In the genomic region with DNA sequence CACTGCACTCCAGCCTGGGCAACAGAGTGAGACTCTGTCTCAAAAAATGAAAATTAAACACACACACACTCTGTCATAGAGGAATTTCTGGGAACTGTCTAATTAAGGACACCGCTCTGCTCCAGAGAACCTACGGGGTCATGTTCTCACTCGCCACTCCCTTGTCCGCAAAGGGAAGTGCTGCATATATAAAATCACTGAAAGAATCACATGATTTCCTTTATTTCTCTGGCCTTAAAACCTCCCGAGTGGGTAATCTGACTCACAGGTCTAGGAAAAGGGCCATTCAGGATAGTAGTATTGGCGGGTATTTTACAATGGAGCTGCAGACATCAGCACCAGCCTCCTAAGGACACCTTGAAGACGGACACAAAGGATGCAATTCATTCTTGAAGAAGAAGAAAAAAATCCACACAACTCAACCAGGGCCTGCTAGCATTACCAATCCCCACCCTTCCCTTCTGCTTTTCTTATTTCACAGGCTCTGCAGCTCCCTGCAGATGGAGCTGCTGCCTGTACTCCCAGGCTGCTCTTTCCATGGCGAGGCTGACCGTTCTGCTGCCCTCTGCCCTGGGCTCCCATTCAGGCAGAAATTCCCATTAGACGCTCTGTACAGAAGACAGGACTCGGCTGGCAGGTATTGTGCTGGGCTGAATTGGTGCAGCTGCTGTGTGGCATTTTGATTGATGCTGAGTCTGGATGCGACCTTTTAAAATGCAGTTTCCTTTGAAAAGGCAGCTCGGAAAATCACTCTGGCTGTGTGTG, we compare ENCODE assay signal across 13 cellular contexts. TPM values are rescaled to one million over a fixed set of nuclear protein-coding genes. Genes with fewer than 3 reads are reported as not detected.
DNase-seq lines count a peak whose midpoint lies in the region; ATAC-seq and TF ChIP-seq lines count a peak whose summit lies in the region.
"Had no signal": no experiment of that assay in that cellular context is flagged by ENCODE, and none has a peak within 500 bp of the region (broad histone marks: within the 10 kb centered on the region; RNA-seq: fewer than 3 reads in every experiment).

No MANE protein-coding gene starts in this region.

- H3F3A ChIP-seq in SK-N-SH (replicated peaks; ENCODE audit: insufficient read depth): no peaks in the 10 kb centered on the region

- no peaks in the 10 kb centered on the region; the same call in 1 of the 2 replicates for H3K27me3 ChIP-seq in SK-N-SH (ENCODE audit: insufficient read depth)
- H3K27me3 ChIP-seq in neuronal stem cell (ENCODE audit: control insufficient read depth in 3 of 3, insufficient read depth in 3 of 3, low read depth in 1 of 3, low read length in 3 of 3): peaks cover 0 to 13% (median 0%) of the 10 kb centered on the region in 3 experiments

- DNase-seq in G401 (ENCODE audit: low spot score): peak; percentile 54
- no peak for DNase-seq in SK-N-SH
- no peak for DNase-seq in fibroblast of pulmonary artery (ENCODE audit: low read depth)
- peak; percentile 66 for DNase-seq in neuronal stem cell (ENCODE audit: low spot score)
- no peak for DNase-seq in DMS 273 treated with DMSO at 0.1 percent for 48 hours (lab: John Stamatoyannopoulos, UW)
- no peak for DNase-seq in activated CD4-positive, alpha-beta T cell treated with anti-CD3 and anti-CD28 coated beads, Interleukin-2, amount 50 U/mL, for 48 hours
- DNase-seq in amniotic stem cell (lab: John Stamatoyannopoulos, UW): no peak
- DNase-seq: activated T-cell treated with anti-CD3 and anti-CD28 coated beads, Interleukin-2, amount 50 U/mL, for 72 hours; kidney glomerular epithelial cell; NCI-H2171 treated with DMSO at 0.1 percent for 48 hours; stimulated activated CD4-positive, alpha-beta T cell treated with anti-CD3 and anti-CD28 coated beads, Interleukin-12 subunit alpha, Interleukin-12 subunit beta, amount 100 ng/mL, for 4 hours; T-cell had no signal

- no peak for ATAC-seq in GM19452 (IDR thresholded peaks at IDR 0.05; ENCODE audit: unreplicated experiment)
- ATAC-seq: activated T-cell treated with anti-CD3 and anti-CD28 coated beads, Interleukin-2, amount 50 U/mL, for 72 hours; T-cell had no signal

- no peak overlapping the region for H2BK5ac ChIP-seq in neuronal stem cell (ENCODE audit: low read length)

- H2BK15ac ChIP-seq in neuronal stem cell (ENCODE audit: low read length): no peak overlapping the region

- no peaks in the 10 kb centered on the region for H3K79me1 ChIP-seq in neuronal stem cell (ENCODE audit: low read depth, low read length)

- no peak overlapping the region for H3K4ac ChIP-seq in neuronal stem cell (ENCODE audit: low read length)

- 58% methylated on average over 13 of the region's 13 CpGs for WGBS in SK-N-SH (ENCODE audit: low lambda C conversion rate)
- WGBS in neuronal stem cell (ENCODE audit: extremely low coverage in 2 of 2, insufficient read length in 2 of 2, insufficient replicate concordance in 1 of 2), 2 donors: no CpG with 5 or more reads among the region's 13 CpGs

- no peak overlapping the region for H3K18ac ChIP-seq in neuronal stem cell (ENCODE audit: low read length)

- no peak overlapping the region for H3K14ac ChIP-seq in neuronal stem cell (ENCODE audit: low read length)

- peak overlapping the region; percentile 61 for H2BK12ac ChIP-seq in neuronal stem cell (ENCODE audit: low read length)

- in situ Hi-C loops in G401 (cut with HindIII; ENCODE audit: low sequenced_read_pairs): no loop called here

- H3K4me3 ChIP-seq in SK-N-SH (ENCODE audit: low read depth in 2 of 2, low read length in 1 of 2): no peak overlapping the region
- H3K4me3 ChIP-seq in fibroblast of pulmonary artery (replicated peaks; ENCODE audit: low read depth, low read length): no peak overlapping the region
- H3K4me3 ChIP-seq in neuronal stem cell (ENCODE audit: low read length in 2 of 2): no peak overlapping the region

- H3K9me2 ChIP-seq in SK-N-SH: no peaks in the 10 kb centered on the region

- no peaks in the 10 kb centered on the region for H3K79me2 ChIP-seq in SK-N-SH (ENCODE audit: insufficient read depth)

- H3K23ac ChIP-seq in neuronal stem cell (ENCODE audit: low read depth, low read length, poor library complexity): no peak overlapping the region

- no peak for TF ChIP-seq EP300 in SK-N-SH (IDR thresholded peaks at IDR 0.05; ENCODE audit: borderline replicate concordance in 1 of 2, low read depth in 1 of 2, low read length in 1 of 2)

- no peaks in the 10 kb centered on the region for H3K9me3 ChIP-seq in SK-N-SH
- H3K9me3 ChIP-seq in neuronal stem cell (replicated peaks in 1 of 2; ENCODE audit: control insufficient read depth in 2 of 2, insufficient read depth in 1 of 2, low read depth in 1 of 2, low read length in 2 of 2): no peaks in the 10 kb centered on the region

- peak overlapping the region; percentile 28 for H4K91ac ChIP-seq in neuronal stem cell (ENCODE audit: low read depth, low read length, poor library complexity)

- H3K4me2 ChIP-seq in SK-N-SH (no peak overlapping the region), neuronal stem cell (ENCODE audit: insufficient read depth, low read length, poor library complexity, severe bottlenecking) (no peak overlapping the region)

- POLR2A ChIA-PET in SK-N-SH (lab: Yijun Ruan, JAX): no interaction called here

- 0 out of 2 replicates have a peak, but pooled peaks have one; percentile 12 for TF ChIP-seq RAD21 in SK-N-SH (IDR thresholded peaks at IDR 0.05; ENCODE audit: low read length)

- no peak overlapping the region for H4K8ac ChIP-seq in neuronal stem cell (ENCODE audit: low read depth, low read length)

- CTCF ChIA-PET in SK-N-SH (lab: Yijun Ruan, JAX): interaction anchor here (0.8 to 1.1 kb wide), 2 partner anchors 21 kb away, joined by 3 to 4 read pairs; no protein-coding TSS in a partner anchor

- TF ChIP-seq CTCF in SK-N-SH (IDR thresholded peaks at IDR 0.05) (peak; percentile 15; the same call in 1 of the 2 replicates), fibroblast of pulmonary artery (IDR thresholded peaks at IDR 0.05; ENCODE audit: low read length, missing control alignments) (peak; percentile 2)

- no peaks in the 10 kb centered on the region for H3K4me1 ChIP-seq in SK-N-SH (ENCODE audit: control insufficient read depth in 1 of 2, insufficient read depth in 2 of 2, low read depth in 1 of 2, low read length in 1 of 2)
- H3K4me1 ChIP-seq in neuronal stem cell (ENCODE audit: control insufficient read depth in 2 of 2, insufficient read depth in 1 of 2, low read depth in 1 of 2, low read length in 2 of 2): peaks cover 9 to 12% of the 10 kb centered on the region in 2 donors

- no peak overlapping the region for H3K27ac ChIP-seq in SK-N-SH (ENCODE audit: low read depth in 2 of 2, low read length in 1 of 2)
- peak overlapping the region; percentile 47 for H3K27ac ChIP-seq in neuronal stem cell (replicated peaks; ENCODE audit: low read length)

- H2AFZ ChIP-seq in SK-N-SH (ENCODE audit: low read depth): no peak overlapping the region
- H2AFZ ChIP-seq in neuronal stem cell (ENCODE audit: low read length): peak overlapping the region; percentile 50

- no peak overlapping the region for H2BK120ac ChIP-seq in neuronal stem cell (ENCODE audit: low read depth, low read length)

- H3K9ac ChIP-seq in SK-N-SH (no peak overlapping the region), neuronal stem cell (ENCODE audit: low read depth, low read length, poor library complexity) (peak overlapping the region; percentile 47)

- H3K36me3 ChIP-seq in SK-N-SH (replicated peaks in 1 of 2; ENCODE audit: control insufficient read depth in 1 of 2, insufficient read depth in 2 of 2, low read length in 1 of 2) (no peaks in the 10 kb centered on the region), neuronal stem cell (replicated peaks in 1 of 2; ENCODE audit: control insufficient read depth in 2 of 2, insufficient read depth in 2 of 2, low read length in 2 of 2) (no peaks in the 10 kb centered on the region)

- H2AK5ac ChIP-seq in neuronal stem cell (ENCODE audit: low read depth, low read length): no peak overlapping the region

- H4K20me1 ChIP-seq in SK-N-SH (ENCODE audit: insufficient read depth): no peaks in the 10 kb centered on the region

TF ChIP-seq in SK-N-SH, 30 proteins besides CTCF, POLR2A, EP300 and RAD21:
- TF ChIP-seq RFX5 (IDR thresholded peaks at IDR 0.05; ENCODE audit: low read length) (no peak), GATA2 (CRISPR knock-in tag; IDR thresholded peaks at IDR 0.05) (no peak)
- TF ChIP-seq, protein P1, sequence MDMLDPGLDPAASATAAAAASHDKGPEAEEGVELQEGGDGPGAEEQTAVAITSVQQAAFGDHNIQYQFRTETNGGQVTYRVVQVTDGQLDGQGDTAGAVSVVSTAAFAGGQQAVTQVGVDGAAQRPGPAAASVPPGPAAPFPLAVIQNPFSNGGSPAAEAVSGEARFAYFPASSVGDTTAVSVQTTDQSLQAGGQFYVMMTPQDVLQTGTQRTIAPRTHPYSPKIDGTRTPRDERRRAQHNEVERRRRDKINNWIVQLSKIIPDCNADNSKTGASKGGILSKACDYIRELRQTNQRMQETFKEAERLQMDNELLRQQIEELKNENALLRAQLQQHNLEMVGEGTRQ (IDR thresholded peaks at IDR 0.05; ENCODE audit: borderline replicate concordance, low read depth, low read length): no peak

RNA-seq across cellular contexts. Expression of a gene that starts 53.3 kb away (rescaled TPM):
- total RNA-seq in G401 (2014; rRNA removed; shearing (Covaris generic)): 0.74 and 3.1 TPM in 2 replicates
- 2.7 and 3.9 TPM in 2 replicates for polyA plus RNA-seq in SK-N-SH (2012; rRNA removed)
- polyA plus RNA-seq in SK-N-SH (2012; cell fraction: cytosol; rRNA removed): 3.2 and 3.6 TPM in 2 replicates
- polyA plus RNA-seq in SK-N-SH (2012; cell fraction: nucleus; rRNA removed): 0.92 and 1.0 TPM in 2 replicates
- 8.5 TPM for polyA plus RNA-seq in neuronal stem cell (2013, experiment 1 of 2)
- polyA plus RNA-seq in neuronal stem cell (2013, experiment 2 of 2): 7.9 TPM

Comparison
In these comparisons a context has a peak if more than half of its experiments do, and no peak if none do; other contexts are left out.
1. DNase-seq: peak in G401 (single experiment) and neuronal stem cell (single experiment); none in SK-N-SH (single experiment), fibroblast of pulmonary artery (single experiment), DMS 273 treated with DMSO at 0.1 percent for 48 hours (single experiment), activated CD4-positive, alpha-beta T cell treated with anti-CD3 and anti-CD28 coated beads, Interleukin-2, amount 50 U/mL, for 48 hours (0 of 2) and amniotic stem cell (single experiment).